1 cellular context compared by ENCODE assay signal in genomic region chr3:128075516-128076464, GRCh38.
TF ChIP-seq lines count a peak whose summit lies in the region.

No MANE protein-coding gene starts in this region.

TF ChIP-seq in GM12878, 131 proteins besides CTCF, POLR2A, EP300 and RAD21 (continued from another document):
- no peak for TF ChIP-seq HSF1 (IDR thresholded peaks at IDR 0.05; ENCODE audit: low read depth, low read length)
- TF ChIP-seq CREM (IDR thresholded peaks at IDR 0.05; ENCODE audit: low read depth) = 0 out of 2 replicates have a peak, but pooled peaks have one; percentile 28
- TF ChIP-seq IKZF1 (conservative IDR thresholded peaks at IDR 0.05) = peak; percentile 62
- TF ChIP-seq ZZZ3 (IDR thresholded peaks at IDR 0.05; ENCODE audit: control insufficient read depth, insufficient read length, low read depth) = no peak
- TF ChIP-seq ZBTB33 (IDR thresholded peaks at IDR 0.05) = no peak
- TF ChIP-seq SREBF2 (IDR thresholded peaks at IDR 0.05; ENCODE audit: low read length) = no peak
- TF ChIP-seq BCL3 (IDR thresholded peaks at IDR 0.05; ENCODE audit: borderline replicate concordance, insufficient read depth, low read depth, low read length, poor library complexity, severe bottlenecking) = peak; percentile 6
- TF ChIP-seq CBFB (IDR thresholded peaks at IDR 0.05; ENCODE audit: low read depth) = peak; percentile 32; the same call in 1 of the 2 replicates
- TF ChIP-seq CHD2 (IDR thresholded peaks at IDR 0.05; ENCODE audit: borderline replicate concordance, low read depth, low read length) = peak; percentile 68
- peak; percentile 41 for TF ChIP-seq HDAC6 (IDR thresholded peaks at IDR 0.05; ENCODE audit: unreplicated experiment)
- TF ChIP-seq ETV6 (conservative IDR thresholded peaks at IDR 0.05 in 1 of 2, IDR thresholded peaks at IDR 0.05 in 1 of 2; ENCODE audit: borderline replicate concordance in 1 of 2, low read depth in 1 of 2) = no peak
- TF ChIP-seq TBL1XR1 (IDR thresholded peaks at IDR 0.05; ENCODE audit: low read depth, low read length) = 0 out of 2 replicates have a peak, but pooled peaks have one; percentile 39
- no peak for TF ChIP-seq BRCA1 (IDR thresholded peaks at IDR 0.05; ENCODE audit: low read depth, low read length)
- peak; percentile 42; the same call in 1 of the 2 replicates for TF ChIP-seq SMC3 (IDR thresholded peaks at IDR 0.05; ENCODE audit: borderline replicate concordance, low read length)
- no peak for TF ChIP-seq MTA2 (IDR thresholded peaks at IDR 0.05; ENCODE audit: low read depth)
- no peak for TF ChIP-seq MLLT1 (IDR thresholded peaks at IDR 0.05)
- TF ChIP-seq IKZF2 (IDR thresholded peaks at IDR 0.05) = peak; percentile 35 to 44; a peak in 3 of 4 replicates
- peak; percentile 58; the same call in 1 of the 2 replicates for TF ChIP-seq EED (IDR thresholded peaks at IDR 0.05; ENCODE audit: low read depth)
- no peak for TF ChIP-seq SIN3A (IDR thresholded peaks at IDR 0.05; ENCODE audit: low read depth, low read length)
- no peak; the same call in 1 of the 2 replicates for TF ChIP-seq ZNF592 (IDR thresholded peaks at IDR 0.05)
- TF ChIP-seq RUNX3 (IDR thresholded peaks at IDR 0.05; ENCODE audit: low read length) = peak; percentile 81
- TF ChIP-seq GATAD2B (conservative IDR thresholded peaks at IDR 0.05; ENCODE audit: low read depth) = peak; percentile 53; the same call in 1 of the 2 replicates
- peak; percentile 50; the same call in 1 of the 2 replicates for TF ChIP-seq RB1 (IDR thresholded peaks at IDR 0.05; ENCODE audit: borderline replicate concordance)
- TF ChIP-seq BHLHE40 (IDR thresholded peaks at IDR 0.05; ENCODE audit: borderline replicate concordance in 1 of 2, low read depth in 2 of 2, low read length in 1 of 2) = peak; percentile 43 to 71; a peak in 3 of 4 replicates
- 0 out of 2 replicates have a peak, but pooled peaks have one; percentile 31 for TF ChIP-seq IRF4 (IDR thresholded peaks at IDR 0.05; ENCODE audit: low read depth, low read length)
- TF ChIP-seq NR2F1 (conservative IDR thresholded peaks at IDR 0.05) = no peak
- TF ChIP-seq LARP7 (IDR thresholded peaks at IDR 0.05) = peak; percentile 55; the same call in 1 of the 2 replicates
- peak; percentile 75; the same call in 1 of the 2 replicates for TF ChIP-seq YY1 (IDR thresholded peaks at IDR 0.05; ENCODE audit: low read depth, low read length)
- peak; percentile 65; the same call in 1 of the 2 replicates for TF ChIP-seq CREB1 (IDR thresholded peaks at IDR 0.05; ENCODE audit: low read depth)
TF ChIP-seq in GM12878: peak in this region for 23.
